11 cellular contexts compared by ENCODE assay signal in genomic region chr3:125192190-125193035, GRCh38. TPM values are rescaled to one million over a fixed set of nuclear protein-coding genes. Genes with fewer than 3 reads are reported as not detected.
DNase-seq lines count a peak whose midpoint lies in the region; ATAC-seq and TF ChIP-seq lines count a peak whose summit lies in the region.
"Had no signal": no experiment of that assay in that cellular context is flagged by ENCODE, and none has a peak within 500 bp of the region (broad histone marks: within the 10 kb centered on the region; RNA-seq: fewer than 3 reads in every experiment).

No MANE protein-coding gene starts in this region.

- no TSS peak for BruUV-seq in PC-9 (replicated peaks; lab: Mats Ljungman, UMichigan)

- H3K79me1 ChIP-seq in mesendoderm (ENCODE audit: low read length) = no peaks in the 10 kb centered on the region

- CTCF ChIA-PET in PC-9 (lab: Charles Lee) = no interaction called here
- CTCF ChIA-PET in activated naive CD4-positive, alpha-beta T cell treated with anti-CD3 and anti-CD28 coated beads, Interleukin-2, amount 10 ng/mL, durations not matched to agents 7 days and 5 days (lab: Charles Lee) = no interaction called here

- H3K27me3 Mint-ChIP-seq in activated naive CD4-positive, alpha-beta T cell treated with anti-CD3 and anti-CD28 coated beads, Interleukin-2, amount 10 ng/mL, durations not matched to agents 7 days and 5 days = peaks cover 55% of the 10 kb centered on the region
- no peaks in the 10 kb centered on the region for H3K27me3 Mint-ChIP-seq in nephron progenitor cell (ENCODE audit: low read depth, poor library complexity)

- no peak overlapping the region for H3K4me2 ChIP-seq in mesendoderm (ENCODE audit: low read length)
- H3K4me2 ChIP-seq in PC-9 = no peak overlapping the region

- H3K27ac ChIP-seq in mesendoderm (ENCODE audit: low read depth, low read length) (peak overlapping the region; percentile 36), PC-9 (no peak overlapping the region)

- no peak overlapping the region for H3K9ac ChIP-seq in mesendoderm (ENCODE audit: low read length)

- no peak overlapping the region for H2BK120ac ChIP-seq in mesendoderm (ENCODE audit: low read depth, low read length)

- no peaks in the 10 kb centered on the region for H3K79me2 ChIP-seq in mesendoderm (ENCODE audit: control insufficient read depth, insufficient read depth, low read length)
- H3K79me2 ChIP-seq in PC-9 (ENCODE audit: low read depth) = no peaks in the 10 kb centered on the region

- no peak overlapping the region for H4K8ac ChIP-seq in mesendoderm (ENCODE audit: low read depth, low read length)

- H2BK15ac ChIP-seq in mesendoderm (replicated peaks; ENCODE audit: low read depth) = no peak overlapping the region

- H3K4me1 ChIP-seq in mesendoderm (ENCODE audit: control insufficient read depth, low read depth, low read length) (peaks cover 24% of the 10 kb centered on the region), PC-9 (replicated peaks; ENCODE audit: insufficient read depth) (no peaks in the 10 kb centered on the region)

- peak; percentile 64 for ATAC-seq in GM18868 (IDR thresholded peaks at IDR 0.05; ENCODE audit: unreplicated experiment)
- peak; percentile 64 for ATAC-seq in HG02571 (IDR thresholded peaks at IDR 0.05; ENCODE audit: unreplicated experiment)
- ATAC-seq: naive thymus-derived CD4-positive, alpha-beta T cell; SK-N-SH treated with all-trans-retinoic acid at 6 μM for 48 hours had no signal

- no peaks in the 10 kb centered on the region for H3K4me1 Mint-ChIP-seq in activated naive CD4-positive, alpha-beta T cell treated with anti-CD3 and anti-CD28 coated beads, Interleukin-2, amount 10 ng/mL, durations not matched to agents 7 days and 5 days
- H3K4me1 Mint-ChIP-seq in nephron progenitor cell = peaks cover 20% of the 10 kb centered on the region

- no CpG with 5 or more reads among the region's 12 CpGs for WGBS in mesendoderm (ENCODE audit: extremely low coverage, insufficient coverage, low lambda C conversion rate)

- no peaks in the 10 kb centered on the region for H3K9me3 ChIP-seq in PC-9 (ENCODE audit: insufficient read depth, low read depth)

- intact Hi-C loops in PC-9 (cut with micrococcal nuclease; ENCODE audit: unreplicated experiment) = no loop called here

- DNase-seq in NCI-H1048 (lab: John Stamatoyannopoulos, UW) (peak; percentile 65), mesendoderm (peak; percentile 89), superior temporal gyrus (ENCODE audit: extremely low spot score) (no peak), PC-9 (no peak), nephron progenitor cell (no peak)
- DNase-seq in activated naive CD4-positive, alpha-beta T cell treated with anti-CD3 and anti-CD28 coated beads, Interleukin-2, amount 10 ng/mL, durations not matched to agents 7 days and 5 days = no peak
- DNase-seq: activated naive CD8-positive, alpha-beta T cell treated with anti-CD3 and anti-CD28 coated beads, Interleukin-2, amount 10 ng/mL, durations not matched to agents 7 days and 5 days; naive thymus-derived CD4-positive, alpha-beta T cell had no signal

- no peak overlapping the region for H4K5ac ChIP-seq in mesendoderm (ENCODE audit: low read length)

- H3K23ac ChIP-seq in mesendoderm (ENCODE audit: low read length) = no peak overlapping the region

- H3K9me3 Mint-ChIP-seq in activated naive CD4-positive, alpha-beta T cell treated with anti-CD3 and anti-CD28 coated beads, Interleukin-2, amount 10 ng/mL, durations not matched to agents 7 days and 5 days = no peaks in the 10 kb centered on the region
- no peaks in the 10 kb centered on the region for H3K9me3 Mint-ChIP-seq in nephron progenitor cell
- H3K9me3 Mint-ChIP-seq: activated naive CD8-positive, alpha-beta T cell treated with anti-CD3 and anti-CD28 coated beads, Interleukin-2, amount 10 ng/mL, durations not matched to agents 7 days and 5 days; naive thymus-derived CD4-positive, alpha-beta T cell had no signal

- H3K56ac ChIP-seq in mesendoderm (ENCODE audit: low read length) = peak overlapping the region; percentile 18

- no peak overlapping the region for H2AK5ac ChIP-seq in mesendoderm (ENCODE audit: low read length)

- H3K36me3 ChIP-seq in mesendoderm (ENCODE audit: control insufficient read depth, insufficient read depth, low read length) (no peaks in the 10 kb centered on the region), PC-9 (ENCODE audit: low read depth) (peaks cover 25% of the 10 kb centered on the region; the same call in 1 of the 2 replicates)

- H3K9me2 ChIP-seq in PC-9 (ENCODE audit: insufficient read depth) = no peaks in the 10 kb centered on the region

- H3K18ac ChIP-seq in mesendoderm (ENCODE audit: low read length) = peak overlapping the region; percentile 71

- H3K4me3 Mint-ChIP-seq in activated naive CD4-positive, alpha-beta T cell treated with anti-CD3 and anti-CD28 coated beads, Interleukin-2, amount 10 ng/mL, durations not matched to agents 7 days and 5 days = no peak overlapping the region
- no peak overlapping the region for H3K4me3 Mint-ChIP-seq in nephron progenitor cell
- H3K4me3 Mint-ChIP-seq: activated naive CD8-positive, alpha-beta T cell treated with anti-CD3 and anti-CD28 coated beads, Interleukin-2, amount 10 ng/mL, durations not matched to agents 7 days and 5 days; naive thymus-derived CD4-positive, alpha-beta T cell had no signal

- no peak overlapping the region for H3K27ac Mint-ChIP-seq in activated naive CD4-positive, alpha-beta T cell treated with anti-CD3 and anti-CD28 coated beads, Interleukin-2, amount 10 ng/mL, durations not matched to agents 7 days and 5 days
- no peak overlapping the region for H3K27ac Mint-ChIP-seq in nephron progenitor cell
- H3K27ac Mint-ChIP-seq: activated naive CD8-positive, alpha-beta T cell treated with anti-CD3 and anti-CD28 coated beads, Interleukin-2, amount 10 ng/mL, durations not matched to agents 7 days and 5 days; naive thymus-derived CD4-positive, alpha-beta T cell had no signal

- no peak overlapping the region for H2BK5ac ChIP-seq in mesendoderm (ENCODE audit: low read length)

- H3K4ac ChIP-seq in mesendoderm (ENCODE audit: low read depth, low read length) = no peak overlapping the region

- H2AFZ ChIP-seq in PC-9 = no peak overlapping the region

- H3K27me3 ChIP-seq in mesendoderm (ENCODE audit: insufficient read depth, low read length, poor library complexity) (no peaks in the 10 kb centered on the region), PC-9 (ENCODE audit: insufficient read depth, low read depth) (no peaks in the 10 kb centered on the region)

- TF ChIP-seq CTCF in PC-9 (conservative IDR thresholded peaks at IDR 0.05) = no peak
- TF ChIP-seq CTCF in nephron progenitor cell (IDR thresholded peaks at IDR 0.05) = no peak

- no peaks in the 10 kb centered on the region for H3K36me3 Mint-ChIP-seq in activated naive CD4-positive, alpha-beta T cell treated with anti-CD3 and anti-CD28 coated beads, Interleukin-2, amount 10 ng/mL, durations not matched to agents 7 days and 5 days
- peaks cover 4% of the 10 kb centered on the region for H3K36me3 Mint-ChIP-seq in nephron progenitor cell (ENCODE audit: low read depth)
- H3K36me3 Mint-ChIP-seq: activated naive CD8-positive, alpha-beta T cell treated with anti-CD3 and anti-CD28 coated beads, Interleukin-2, amount 10 ng/mL, durations not matched to agents 7 days and 5 days; naive thymus-derived CD4-positive, alpha-beta T cell had no signal

- H3K4me3 ChIP-seq in mesendoderm (ENCODE audit: low read length) (no peak overlapping the region), PC-9 (no peak overlapping the region)

- H3F3A ChIP-seq in PC-9 (ENCODE audit: insufficient read depth, low read depth) = no peaks in the 10 kb centered on the region

- POLR2A ChIA-PET in PC-9 (lab: Charles Lee; ENCODE audit: unreplicated experiment) = interaction anchor here (0.7 kb wide), 1 partner anchor 45 kb away, joined by 6 read pairs; no protein-coding TSS in a partner anchor

- no peaks in the 10 kb centered on the region for H4K20me1 ChIP-seq in PC-9 (ENCODE audit: insufficient read depth)

RNA-seq across cellular contexts. Expression of gene SLC12A8, which starts 20.1 kb away (rescaled TPM):
- 10.7 TPM for polyA plus RNA-seq in mesendoderm (2013, experiment 1 of 2)
- polyA plus RNA-seq in mesendoderm (2013, experiment 2 of 2) = 9.8 TPM
- total RNA-seq in PC-9 (2021) = 30.7 and 42.9 TPM in 2 replicates

Comparison
In these comparisons a context has a peak if more than half of its experiments do, and no peak if none do; other contexts are left out.
1. DNase-seq: peak in NCI-H1048 (single experiment) and mesendoderm (single experiment); none in superior temporal gyrus (single experiment), PC-9 (0 of 2), activated naive CD4-positive, alpha-beta T cell treated with anti-CD3 and anti-CD28 coated beads, Interleukin-2, amount 10 ng/mL, durations not matched to agents 7 days and 5 days (single experiment) and nephron progenitor cell (single experiment).